ENCODE assay signal across 19 cellular contexts in the genomic region with DNA sequence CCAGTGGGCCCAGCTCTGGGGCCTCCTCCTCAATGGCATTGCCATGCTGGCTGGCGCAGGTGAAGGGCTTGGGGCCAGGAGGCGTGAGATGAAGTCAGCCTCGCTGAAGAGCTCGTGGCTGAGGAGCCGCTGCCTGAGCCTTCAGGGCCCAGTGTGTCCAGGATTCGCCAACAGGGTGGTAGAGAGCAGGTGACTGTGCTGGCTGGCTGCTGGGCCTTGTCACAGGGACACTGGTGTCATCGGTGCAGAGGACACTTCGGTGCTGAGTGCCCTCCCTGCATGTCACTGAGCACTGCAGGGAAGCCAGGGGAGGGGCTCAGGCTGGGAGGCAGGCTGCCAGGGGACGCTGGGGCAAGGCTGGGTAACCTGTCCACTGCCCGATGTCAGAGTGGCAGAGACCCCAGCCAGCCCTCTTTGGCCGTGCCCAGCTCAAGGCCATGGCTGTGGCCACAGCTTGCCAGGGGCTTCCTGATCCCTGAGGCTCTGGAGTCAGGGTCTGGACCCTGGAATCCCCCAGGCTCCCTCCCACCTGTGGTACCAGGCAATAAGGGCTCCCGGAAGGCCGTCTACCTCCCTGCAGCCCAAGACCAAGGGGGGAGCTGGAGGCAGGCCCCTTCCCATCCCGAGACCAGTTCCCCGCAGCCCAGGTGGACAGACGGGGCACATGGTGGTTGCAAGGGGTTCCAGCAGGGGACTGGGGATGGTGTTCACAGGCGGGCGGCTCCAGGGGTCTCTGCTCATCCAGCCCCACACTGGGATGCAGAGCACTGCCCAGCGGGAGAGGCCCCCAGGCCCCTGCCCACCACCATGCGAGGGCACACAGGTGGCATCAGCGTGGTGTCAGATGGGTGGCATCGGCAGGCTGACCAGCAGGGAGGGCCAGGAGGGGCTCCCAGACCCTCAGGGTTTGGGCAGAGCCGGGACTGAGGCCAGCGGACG.
DNase-seq lines count a peak whose midpoint lies in the region; ATAC-seq and TF ChIP-seq lines count a peak whose summit lies in the region.
"Had no signal": no experiment of that assay in that cellular context is flagged by ENCODE, and none has a peak within 500 bp of the region (broad histone marks: within the 10 kb centered on the region; RNA-seq: fewer than 3 reads in every experiment).

No MANE protein-coding gene starts in this region.

- ATAC-seq in stimulated activated naive CD8-positive, alpha-beta T cell treated with anti-CD3 and anti-CD28 coated beads, Interleukin-15, amount 100 ng/mL, for 72 hours, result peak; percentile 18
- no peak for ATAC-seq in stimulated activated naive CD8-positive, alpha-beta T cell treated with anti-CD3 and anti-CD28 coated beads, Interleukin-15, Interleukin-2, amounts not matched to agents 100 U/mL and 50 U/mL, for 24 hours
- ATAC-seq in left ventricle myocardium superior, result peak; percentile 78
- ATAC-seq: activated CD8-positive, alpha-beta T cell treated with anti-CD3 and anti-CD28 coated beads for 36 hours had no signal

- H3K36me3 ChIP-seq in prostate gland (peaks cover 4 to 8% of the 10 kb centered on the region in 2 donors), H7 (replicated peaks; ENCODE audit: control insufficient read depth, insufficient read depth, low read length) (no peaks in the 10 kb centered on the region)

- no peaks in the 10 kb centered on the region for H3K9me3 Mint-ChIP-seq in stimulated activated naive CD8-positive, alpha-beta T cell treated with anti-CD3 and anti-CD28 coated beads, Interleukin-15, amount 100 ng/mL, for 72 hours
- H3K9me3 Mint-ChIP-seq in activated CD4-positive, alpha-beta T cell treated with anti-CD3 and anti-CD28 coated beads, Interleukin-2, amount 10 ng/mL, durations not matched to agents 24 days and 14 days, result no peaks in the 10 kb centered on the region
- H3K9me3 Mint-ChIP-seq: activated CD8-positive, alpha-beta T cell treated with anti-CD3 and anti-CD28 coated beads for 36 hours; activated naive CD4-positive, alpha-beta T cell treated with anti-CD3 and anti-CD28 coated beads, Interleukin-2, amount 50 U/mL, for 72 hours; activated T-cell treated with anti-CD3 and anti-CD28 coated beads, Interleukin-2, amount 50 U/mL, for 24 hours had no signal

- no peak overlapping the region for H3K4me3 Mint-ChIP-seq in stimulated activated naive CD8-positive, alpha-beta T cell treated with anti-CD3 and anti-CD28 coated beads, Interleukin-15, amount 100 ng/mL, for 72 hours
- H3K4me3 Mint-ChIP-seq in activated CD4-positive, alpha-beta T cell treated with anti-CD3 and anti-CD28 coated beads, Interleukin-2, amount 10 ng/mL, durations not matched to agents 24 days and 14 days, result no peak overlapping the region
- H3K4me3 Mint-ChIP-seq: activated CD8-positive, alpha-beta T cell treated with anti-CD3 and anti-CD28 coated beads for 36 hours; activated T-cell treated with anti-CD3 and anti-CD28 coated beads, Interleukin-2, amount 50 U/mL, for 24 hours had no signal

- no peaks in the 10 kb centered on the region for H3K27me3 Mint-ChIP-seq in stimulated activated naive CD8-positive, alpha-beta T cell treated with anti-CD3 and anti-CD28 coated beads, Interleukin-15, amount 100 ng/mL, for 72 hours
- H3K27me3 Mint-ChIP-seq in activated CD4-positive, alpha-beta T cell treated with anti-CD3 and anti-CD28 coated beads, Interleukin-2, amount 10 ng/mL, durations not matched to agents 24 days and 14 days, result no peaks in the 10 kb centered on the region
- H3K27me3 Mint-ChIP-seq: activated CD8-positive, alpha-beta T cell treated with anti-CD3 and anti-CD28 coated beads for 36 hours; activated T-cell treated with anti-CD3 and anti-CD28 coated beads, Interleukin-2, amount 50 U/mL, for 24 hours had no signal

- DNase-seq in stimulated activated naive CD8-positive, alpha-beta T cell treated with anti-CD3 and anti-CD28 coated beads, Interleukin-15, amount 100 ng/mL, for 72 hours, result no peak
- DNase-seq in stimulated activated naive CD8-positive, alpha-beta T cell treated with anti-CD3 and anti-CD28 coated beads, Interleukin-15, Interleukin-2, amounts not matched to agents 100 U/mL and 50 U/mL, for 24 hours, result no peak
- DNase-seq in left ventricle myocardium superior, result peak; percentile 73
- DNase-seq in prostate gland (ENCODE audit: low spot score), result no peak
- no peak for DNase-seq in NOMO-1 treated with DMSO at 0.1 percent for 48 hours (lab: John Stamatoyannopoulos, UW; ENCODE audit: unreplicated experiment)
- DNase-seq in H7, result no peak
- no peak for DNase-seq in NCI-H446 treated with DMSO at 0.1 percent for 48 hours (lab: John Stamatoyannopoulos, UW)
- no peak for DNase-seq in activated CD4-positive, alpha-beta T cell treated with anti-CD3 and anti-CD28 coated beads, Interleukin-2, amount 10 ng/mL, durations not matched to agents 24 days and 14 days
- DNase-seq: ACHN; activated CD8-positive, alpha-beta T cell treated with anti-CD3 and anti-CD28 coated beads for 36 hours; activated T-cell treated with anti-CD3 and anti-CD28 coated beads, Interleukin-2, amount 50 U/mL, for 24 hours; glutamatergic neuron; NCI-H1417 treated with DMSO at 0.1 percent for 48 hours; NCI-H2227 treated with DMSO at 0.1 percent for 48 hours; NK-92 treated with Interleukin-12 subunit alpha and Interleukin-12 subunit beta, amount 100 ng/mL, for 24 hours; stimulated activated CD4-positive, alpha-beta T cell treated with anti-CD3 and anti-CD28 coated beads, Interleukin-12 subunit alpha, Interleukin-12 subunit beta, amount 100 ng/mL, for 4 hours; WERI-Rb-1 had no signal

- no peak overlapping the region for H3K27ac Mint-ChIP-seq in stimulated activated naive CD8-positive, alpha-beta T cell treated with anti-CD3 and anti-CD28 coated beads, Interleukin-15, amount 100 ng/mL, for 72 hours
- no peak overlapping the region for H3K27ac Mint-ChIP-seq in activated CD4-positive, alpha-beta T cell treated with anti-CD3 and anti-CD28 coated beads, Interleukin-2, amount 10 ng/mL, durations not matched to agents 24 days and 14 days
- H3K27ac Mint-ChIP-seq: activated CD8-positive, alpha-beta T cell treated with anti-CD3 and anti-CD28 coated beads for 36 hours; activated T-cell treated with anti-CD3 and anti-CD28 coated beads, Interleukin-2, amount 50 U/mL, for 24 hours had no signal

- intact Hi-C loops in left ventricle myocardium superior (cut with micrococcal nuclease), result no loop called here
- intact Hi-C loops in prostate gland (cut with DNase I), result no loop called here
- intact Hi-C loops in activated CD4-positive, alpha-beta T cell treated with anti-CD3 and anti-CD28 coated beads, Interleukin-2, amount 10 ng/mL, durations not matched to agents 24 days and 14 days (cut with micrococcal nuclease), result no loop called here

- H3K27me3 ChIP-seq in prostate gland (replicated peaks; ENCODE audit: insufficient read depth) (no peaks in the 10 kb centered on the region), H7 (ENCODE audit: control insufficient read depth, insufficient read depth, low read length) (no peaks in the 10 kb centered on the region)
- H3K27me3 ChIP-seq: tibial artery had no signal

- H3K4me3 ChIP-seq in prostate gland, result no peak overlapping the region
- no peak overlapping the region for H3K4me3 ChIP-seq in H7 (ENCODE audit: insufficient read depth, low read depth, low read length)
- H3K4me3 ChIP-seq: tibial artery had no signal

- WGBS in prostate gland, result 71% methylated on average over 23 of the region's 25 CpGs

- peaks cover 6% of the 10 kb centered on the region for H3K36me3 Mint-ChIP-seq in activated CD4-positive, alpha-beta T cell treated with anti-CD3 and anti-CD28 coated beads, Interleukin-2, amount 10 ng/mL, durations not matched to agents 24 days and 14 days (ENCODE audit: low read depth)

- no peak for TF ChIP-seq CTCF in prostate gland (IDR thresholded peaks at IDR 0.05)

- no peaks in the 10 kb centered on the region for H3K4me1 Mint-ChIP-seq in stimulated activated naive CD8-positive, alpha-beta T cell treated with anti-CD3 and anti-CD28 coated beads, Interleukin-15, amount 100 ng/mL, for 72 hours
- H3K4me1 Mint-ChIP-seq in activated CD4-positive, alpha-beta T cell treated with anti-CD3 and anti-CD28 coated beads, Interleukin-2, amount 10 ng/mL, durations not matched to agents 24 days and 14 days, result peaks cover 3% of the 10 kb centered on the region

- no peaks in the 10 kb centered on the region for H3K9me3 ChIP-seq in prostate gland
- H3K9me3 ChIP-seq: tibial artery had no signal

- H3K27ac ChIP-seq in prostate gland, result peak overlapping the region; percentile 68 to 74
- H3K27ac ChIP-seq: tibial artery had no signal

- H3K4me1 ChIP-seq in prostate gland (replicated peaks), result no peaks in the 10 kb centered on the region

- TF ChIP-seq POLR2A in prostate gland (IDR thresholded peaks at IDR 0.05), result no peak
